Comparison of ENCODE assay signal across 10 cellular contexts in genomic region chr1:112359961-112360767, GRCh38. TPM values are rescaled to one million over a fixed set of nuclear protein-coding genes. Genes with fewer than 3 reads are reported as not detected.
A peak's percentile ranks its signal among the peaks of the same experiment; 100 is the strongest.
DNase-seq lines count a peak whose midpoint lies in the region; ATAC-seq and TF ChIP-seq lines count a peak whose summit lies in the region.
"Had no signal": no experiment of that assay in that cellular context is flagged by ENCODE, and none has a peak within 500 bp of the region (broad histone marks: within the 10 kb centered on the region; RNA-seq: fewer than 3 reads in every experiment).

No MANE protein-coding gene starts in this region.

- no peaks in the 10 kb centered on the region for H3K79me2 ChIP-seq in mesendoderm (ENCODE audit: control insufficient read depth, insufficient read depth, low read length)

- no peak overlapping the region for H3K4ac ChIP-seq in mesendoderm (ENCODE audit: low read depth, low read length)

- 29 to 32% methylated on average over 11 of the region's 11 CpGs for WGBS in esophagus squamous epithelium, 2 donors
- WGBS in mesendoderm (ENCODE audit: extremely low coverage, insufficient coverage, low lambda C conversion rate), result no CpG with 5 or more reads among the region's 11 CpGs
- 44 to 48% methylated on average over 11 of the region's 11 CpGs for WGBS in tibial nerve, 2 donors

- H3K9ac ChIP-seq in NT2/D1 (ENCODE audit: insufficient read length, low read depth), result no peak overlapping the region
- no peak overlapping the region for H3K9ac ChIP-seq in mesendoderm (ENCODE audit: low read length)

- peak in 1 of 6 experiments; percentile 17 for TF ChIP-seq CTCF in esophagus squamous epithelium (IDR thresholded peaks at IDR 0.05)
- peak in 3 of 5 experiments; percentile 22 to 43 (median 23) for TF ChIP-seq CTCF in tibial nerve (IDR thresholded peaks at IDR 0.05)
- TF ChIP-seq CTCF in BE2C (IDR thresholded peaks at IDR 0.05; ENCODE audit: low read depth, low read length), result no peak

- H2BK15ac ChIP-seq in mesendoderm (replicated peaks; ENCODE audit: low read depth), result no peak overlapping the region

- no peaks in the 10 kb centered on the region for H3K79me1 ChIP-seq in mesendoderm (ENCODE audit: low read length)

- no peak overlapping the region for H3K23ac ChIP-seq in mesendoderm (ENCODE audit: low read length)

- H3K56ac ChIP-seq in mesendoderm (ENCODE audit: low read length), result no peak overlapping the region

- H4K5ac ChIP-seq in mesendoderm (ENCODE audit: low read length), result no peak overlapping the region

- H2BK120ac ChIP-seq in mesendoderm (ENCODE audit: low read depth, low read length), result no peak overlapping the region

- H2BK5ac ChIP-seq in mesendoderm (ENCODE audit: low read length), result no peak overlapping the region

- H3K9me3 ChIP-seq in NT2/D1 (ENCODE audit: insufficient read depth, low read length), result no peaks in the 10 kb centered on the region
- no peaks in the 10 kb centered on the region for H3K9me3 ChIP-seq in esophagus squamous epithelium
- no peaks in the 10 kb centered on the region for H3K9me3 ChIP-seq in tibial nerve
- no peaks in the 10 kb centered on the region for H3K9me3 ChIP-seq in BE2C

- no peak overlapping the region for H4K8ac ChIP-seq in mesendoderm (ENCODE audit: low read depth, low read length)

- DNase-seq in NT2/D1 (ENCODE audit: low read depth, low spot score) (peak; percentile 66), esophagus squamous epithelium (lab: John Stamatoyannopoulos, UW) (no peak), mesendoderm (peak; percentile 85), tibial nerve (ENCODE audit: low spot score in 2 of 2) (peak; percentile 36 to 73), NCI-H1436 (lab: John Stamatoyannopoulos, UW) (no peak), BE2C (no peak)
- DNase-seq: activated CD4-positive, alpha-beta T cell treated with anti-CD3 and anti-CD28 coated beads, Interleukin-2, amount 50 U/mL, for 4 hours; NCI-H446 treated with DMSO at 0.1 percent for 48 hours had no signal

- peak in 2 of 4 donors; percentile 12 to 47 for TF ChIP-seq POLR2A in esophagus squamous epithelium (IDR thresholded peaks at IDR 0.05)
- TF ChIP-seq POLR2A in tibial nerve (IDR thresholded peaks at IDR 0.05), result peak in 1 of 2 donors; percentile 40

- intact Hi-C loops in esophagus squamous epithelium (cut with DNase I), result no loop called here

- H3K4me3 ChIP-seq in NT2/D1 (ENCODE audit: insufficient read length, low read depth), result no peak overlapping the region
- peak overlapping the region; percentile 0 to 58 (median 26) for H3K4me3 ChIP-seq in esophagus squamous epithelium
- no peak overlapping the region for H3K4me3 ChIP-seq in mesendoderm (ENCODE audit: low read length)
- H3K4me3 ChIP-seq in tibial nerve, result peak overlapping the region; percentile 13 to 51 (median 28)
- no peak overlapping the region for H3K4me3 ChIP-seq in BE2C (ENCODE audit: low read depth, low read length)

- TF ChIP-seq EP300 in tibial nerve (IDR thresholded peaks at IDR 0.05), result peak; percentile 80 to 89

- H3K4me1 ChIP-seq in NT2/D1 (ENCODE audit: insufficient read depth, insufficient read length) (peaks cover 8% of the 10 kb centered on the region), esophagus squamous epithelium (peaks cover 15 to 46% (median 21%) of the 10 kb centered on the region in 3 donors), mesendoderm (ENCODE audit: control insufficient read depth, low read depth, low read length) (no peaks in the 10 kb centered on the region), tibial nerve (peaks cover 0 to 49% (median 16%) of the 10 kb centered on the region in 4 donors), BE2C (no peaks in the 10 kb centered on the region)

- H3K18ac ChIP-seq in mesendoderm (ENCODE audit: low read length), result no peak overlapping the region

- H3K4me2 ChIP-seq in mesendoderm (ENCODE audit: low read length), result no peak overlapping the region

- H2AK5ac ChIP-seq in mesendoderm (ENCODE audit: low read length), result no peak overlapping the region

- peak overlapping the region; percentile 78 to 96 (median 82) for H3K27ac ChIP-seq in esophagus squamous epithelium
- no peak overlapping the region for H3K27ac ChIP-seq in mesendoderm (ENCODE audit: low read depth, low read length)
- peak overlapping the region; percentile 69 to 95 (median 86) for H3K27ac ChIP-seq in tibial nerve

- H3K27me3 ChIP-seq in NT2/D1 (ENCODE audit: insufficient read depth, insufficient read length), result no peaks in the 10 kb centered on the region
- peaks cover 0 to 5% (median 0%) of the 10 kb centered on the region in 4 donors for H3K27me3 ChIP-seq in esophagus squamous epithelium
- no peaks in the 10 kb centered on the region for H3K27me3 ChIP-seq in mesendoderm (ENCODE audit: insufficient read depth, low read length, poor library complexity)
- H3K27me3 ChIP-seq in tibial nerve, result no peaks in the 10 kb centered on the region
- H3K27me3 ChIP-seq in BE2C, result peaks cover 15% of the 10 kb centered on the region

- ATAC-seq in GM21619 (IDR thresholded peaks at IDR 0.05; ENCODE audit: unreplicated experiment) (no peak), GM18867 (IDR thresholded peaks at IDR 0.05; ENCODE audit: unreplicated experiment) (no peak)

- H3K36me3 ChIP-seq in NT2/D1 (ENCODE audit: insufficient read depth, insufficient read length, low read length) (no peaks in the 10 kb centered on the region), esophagus squamous epithelium (no peaks in the 10 kb centered on the region), mesendoderm (ENCODE audit: control insufficient read depth, insufficient read depth, low read length) (no peaks in the 10 kb centered on the region), tibial nerve (no peaks in the 10 kb centered on the region), BE2C (no peaks in the 10 kb centered on the region)

RNA-seq across cellular contexts. Expression of gene CTTNBP2NL, which starts 35.9 kb away (rescaled TPM):
- total RNA-seq in esophagus squamous epithelium (10 to 100 TPM; 19.6 to 26.3 (median 22.8) TPM), tibial nerve (10 to 100 TPM; 18.8 to 28.0 (median 20.8) TPM)
- 12.2 TPM for polyA plus RNA-seq in mesendoderm (2013, experiment 1 of 2)
- 13.3 TPM for polyA plus RNA-seq in mesendoderm (2013, experiment 2 of 2)
- polyA plus RNA-seq in BE2C (2012; ENCODE audit: insufficient read depth, insufficient read length, low read depth), result 6.6 TPM

Comparison
In these comparisons a context has a peak if more than half of its experiments do, and no peak if none do; other contexts are left out.
1. DNase-seq: peak in NT2/D1 (single experiment), mesendoderm (single experiment) and tibial nerve (2 of 2); none in esophagus squamous epithelium (single experiment), NCI-H1436 (single experiment) and BE2C (single experiment).
2. H3K4me3 ChIP-seq: peak in esophagus squamous epithelium (4 of 4) and tibial nerve (4 of 4); none in NT2/D1 (single experiment), mesendoderm (single experiment) and BE2C (single experiment).